ENCODE assay signal across 30 cellular contexts in the genomic region with DNA sequence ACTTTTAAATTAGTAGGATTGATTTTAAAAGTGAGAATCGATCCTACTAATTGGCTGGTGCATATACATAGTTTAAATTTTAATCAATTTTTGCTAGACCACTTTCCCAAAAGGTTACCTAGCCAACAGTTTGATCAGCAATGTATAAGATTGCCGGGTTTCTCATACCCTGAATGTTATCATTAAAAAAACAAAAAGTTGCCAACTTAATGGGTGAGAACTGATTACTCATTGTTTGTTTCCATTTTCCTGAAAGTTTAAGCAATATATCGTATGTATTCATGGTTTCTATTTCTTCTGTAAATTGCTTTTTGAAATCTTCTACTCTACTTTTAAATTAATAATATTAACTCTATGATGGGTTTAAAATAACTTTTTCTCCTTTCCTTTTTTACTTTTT. TPM values are rescaled to one million over a fixed set of nuclear protein-coding genes. Genes with fewer than 3 reads are reported as not detected.
"Had no signal": no experiment of that assay in that cellular context is flagged by ENCODE, and none has a peak within 500 bp of the region (broad histone marks: within the 10 kb centered on the region; RNA-seq: fewer than 3 reads in every experiment).

No MANE protein-coding gene starts in this region.

- H3K27me3 ChIP-seq: colonic mucosa, esophagus squamous epithelium, gastrocnemius medialis, left lung had no signal

- H3K9me3 ChIP-seq: colonic mucosa, esophagus squamous epithelium, gastrocnemius medialis, heart right ventricle, left lung, lower lobe of right lung had no signal

- H3K4me1 ChIP-seq: colonic mucosa, esophagus squamous epithelium, heart right ventricle, left lung, lower lobe of right lung had no signal

- H3K36me3 ChIP-seq: colonic mucosa, esophagus squamous epithelium, gastrocnemius medialis, heart right ventricle, left lung, lower lobe of right lung had no signal

- FAIRE-seq: islet of Langerhans, keratinocyte had no signal

- H3K4me3 ChIP-seq: colonic mucosa, esophagus squamous epithelium, gastrocnemius medialis, heart right ventricle, left lung, lower lobe of right lung had no signal

- DNase-seq: colonic mucosa; cortex of kidney; effector CD8-positive, alpha-beta T cell; effector memory CD8-positive, alpha-beta T cell; endodermal cell; erythroblast; esophagus squamous epithelium; foreskin fibroblast; foreskin melanocyte; gastrocnemius medialis; glutamatergic neuron; head of caudate nucleus; heart right ventricle; hippocampal formation; left cardiac atrium; left lung; left ventricle myocardium superior; lower lobe of right lung; mesendoderm; midbrain; naive thymus-derived CD4-positive, alpha-beta T cell had no signal

- ATAC-seq: effector memory CD8-positive, alpha-beta T cell; esophagus mucosa; gastrocnemius medialis; heart right ventricle; left cardiac atrium; left lung; left ventricle myocardium superior; lower lobe of right lung; naive thymus-derived CD4-positive, alpha-beta T cell had no signal

- H3K27ac ChIP-seq: colonic mucosa, epithelial cell of prostate, esophagus squamous epithelium, gastrocnemius medialis, heart right ventricle, left lung, lower lobe of right lung had no signal

RNA-seq across cellular contexts. Expression of a gene that starts 4.4 kb away (rescaled TPM):
- total RNA-seq: dermis microvascular lymphatic vessel endothelial cell; endodermal cell; esophagus squamous epithelium; glomerular endothelial cell; kidney epithelial cell; lower lobe of right lung; lung microvascular endothelial cell; mononuclear cell; naive thymus-derived CD4-positive, alpha-beta T cell had no signal
- polyA plus RNA-seq: keratinocyte; naive thymus-derived CD4-positive, alpha-beta T cell had no signal
